Comparison of ENCODE assay signal across 24 cellular contexts in genomic region chr6:166720859-166721258, GRCh38.
"Had no signal": no experiment of that assay in that cellular context is flagged by ENCODE, and none has a peak within 500 bp of the region (broad histone marks: within the 10 kb centered on the region; RNA-seq: fewer than 3 reads in every experiment).

No MANE protein-coding gene starts in this region.

- ATAC-seq: activated CD8-positive, alpha-beta T cell treated with anti-CD3 and anti-CD28 coated beads, Interleukin-2, amount 10 ng/mL, durations not matched to agents 7 days and 5 days; WTC11 had no signal

- H3K27me3 ChIP-seq: adrenal gland, breast epithelium, Peyer's patch had no signal

- H3K4me1 Mint-ChIP-seq: activated naive CD8-positive, alpha-beta T cell treated with anti-CD3 and anti-CD28 coated beads, Interleukin-2, amount 10 ng/mL, durations not matched to agents 7 days and 5 days; WTC11 had no signal

- H3K4me1 ChIP-seq: adrenal gland, breast epithelium, Peyer's patch had no signal

- H3K36me3 ChIP-seq: adrenal gland, breast epithelium, Peyer's patch had no signal

- H3K27ac ChIP-seq: adrenal gland, breast epithelium, Peyer's patch had no signal

- H3K4me3 Mint-ChIP-seq: activated CD8-positive, alpha-beta T cell treated with anti-CD3 and anti-CD28 coated beads, Interleukin-2, amount 10 ng/mL, durations not matched to agents 7 days and 5 days; activated naive CD8-positive, alpha-beta T cell treated with anti-CD3 and anti-CD28 coated beads, Interleukin-2, amount 10 ng/mL, durations not matched to agents 7 days and 5 days; T-helper 1 cell treated with Interleukin-12 subunit alpha and Interleukin-12 subunit beta and Interleukin-4 antibody, amounts not matched to agents 30 μg/mL and 1 μg/mL, for 36 hours; WTC11 had no signal

- H3K4me3 ChIP-seq: adrenal gland, breast epithelium, Peyer's patch had no signal

- H3K36me3 Mint-ChIP-seq: activated naive CD8-positive, alpha-beta T cell treated with anti-CD3 and anti-CD28 coated beads, Interleukin-2, amount 10 ng/mL, durations not matched to agents 7 days and 5 days; WTC11 had no signal

- H3K9me3 ChIP-seq: adrenal gland, breast epithelium, Peyer's patch had no signal

- H3K27ac Mint-ChIP-seq: activated CD8-positive, alpha-beta T cell treated with anti-CD3 and anti-CD28 coated beads, Interleukin-2, amount 10 ng/mL, durations not matched to agents 7 days and 5 days; activated naive CD8-positive, alpha-beta T cell treated with anti-CD3 and anti-CD28 coated beads, Interleukin-2, amount 10 ng/mL, durations not matched to agents 7 days and 5 days; T-helper 1 cell treated with Interleukin-12 subunit alpha and Interleukin-12 subunit beta and Interleukin-4 antibody, amounts not matched to agents 30 μg/mL and 1 μg/mL, for 36 hours; WTC11 had no signal

- DNase-seq: activated CD4-positive, alpha-beta T cell treated with anti-CD3 and anti-CD28 coated beads for 48 hours; activated CD4-positive, alpha-beta T cell treated with anti-CD3 and anti-CD28 coated beads, Interleukin-2, amount 50 U/mL, for 4 hours; activated CD4-positive, CD25-positive, alpha-beta regulatory T cell treated with anti-CD3 and anti-CD28 coated beads, Interleukin-2, amount 50 U/mL, for 72 hours; activated CD8-positive, alpha-beta memory T cell treated with anti-CD3 and anti-CD28 coated beads, Interleukin-2, amount 50 U/mL, for 48 hours; activated CD8-positive, alpha-beta T cell treated with anti-CD3 and anti-CD28 coated beads, Interleukin-2, amount 10 ng/mL, durations not matched to agents 7 days and 5 days; activated naive CD4-positive, alpha-beta T cell treated with anti-CD3 and anti-CD28 coated beads, Interleukin-2, amount 50 U/mL, for 16 hours; activated naive CD8-positive, alpha-beta T cell treated with anti-CD3 and anti-CD28 coated beads, Interleukin-2, amount 10 ng/mL, durations not matched to agents 7 days and 5 days; activated T-cell treated with anti-CD3 and anti-CD28 coated beads, Interleukin-2, amount 50 U/mL, for 1 hour; adrenal gland; anterior cingulate cortex; KG1; NCI-H1048; NCI-H146; NCI-H187 treated with DMSO at 0.1 percent for 48 hours; NCI-H2171 treated with DMSO at 0.1 percent for 48 hours; NCI-H510A treated with DMSO at 0.1 percent for 48 hours; NCI-H69; NK-92 treated with Interleukin-12 subunit alpha and Interleukin-12 subunit beta, amount 100 ng/mL, for 24 hours; OCI-M1; SHP77 treated with DMSO at 0.1 percent for 48 hours had no signal

- H3K9me3 Mint-ChIP-seq: activated naive CD8-positive, alpha-beta T cell treated with anti-CD3 and anti-CD28 coated beads, Interleukin-2, amount 10 ng/mL, durations not matched to agents 7 days and 5 days; T-helper 1 cell treated with Interleukin-12 subunit alpha and Interleukin-12 subunit beta and Interleukin-4 antibody, amounts not matched to agents 30 μg/mL and 1 μg/mL, for 36 hours; WTC11 had no signal
